In genomic region chr13:50629497-50629896, GRCh38 we compare ENCODE assay signal across 1 cellular context.
TF ChIP-seq lines count a peak whose summit lies in the region.

No MANE protein-coding gene starts in this region.

TF ChIP-seq in HepG2, 621 proteins besides CTCF, POLR2A, EP300 and RAD21 (continued from another document and continues in another):
- TF ChIP-seq SNAPC4 (CRISPR knock-in tag; IDR thresholded peaks at IDR 0.05), result no peak
- TF ChIP-seq FOXK1 (CRISPR knock-in tag; IDR thresholded peaks at IDR 0.05; ENCODE audit: borderline replicate concordance, low read depth), result peak; percentile 59; the same call in 1 of the 2 replicates
- peak; percentile 57 for TF ChIP-seq RARA (CRISPR knock-in tag; IDR thresholded peaks at IDR 0.05)
- peak; percentile 25; the same call in 1 of the 2 replicates for TF ChIP-seq MED1 (CRISPR knock-in tag; IDR thresholded peaks at IDR 0.05)
- no peak for TF ChIP-seq NONO (IDR thresholded peaks at IDR 0.05)
- 0 out of 2 replicates have a peak, but pooled peaks have one; percentile 38 for TF ChIP-seq NONO (CRISPR knock-in tag; conservative IDR thresholded peaks at IDR 0.05)
- TF ChIP-seq PAXIP1 (CRISPR knock-in tag; conservative IDR thresholded peaks at IDR 0.05), result peak; percentile 57
- no peak for TF ChIP-seq MYNN (CRISPR knock-in tag; IDR thresholded peaks at IDR 0.05; ENCODE audit: low read depth)
- peak; percentile 68 for TF ChIP-seq ZMYM4 (CRISPR knock-in tag; IDR thresholded peaks at IDR 0.05)
- TF ChIP-seq ZNF207 (IDR thresholded peaks at IDR 0.05; ENCODE audit: borderline replicate concordance), result no peak
- no peak for TF ChIP-seq SATB2 (CRISPR knock-in tag; IDR thresholded peaks at IDR 0.05)
- no peak for TF ChIP-seq TIGD3 (CRISPR knock-in tag; IDR thresholded peaks at IDR 0.05; ENCODE audit: borderline replicate concordance)
- 0 out of 2 replicates have a peak, but pooled peaks have one; percentile 31 for TF ChIP-seq RXRB (CRISPR knock-in tag; IDR thresholded peaks at IDR 0.05; ENCODE audit: borderline replicate concordance)
- TF ChIP-seq ZNF841 (CRISPR knock-in tag; IDR thresholded peaks at IDR 0.05; ENCODE audit: borderline replicate concordance), result no peak
- peak; percentile 26; the same call in 1 of the 2 replicates for TF ChIP-seq CREM (IDR thresholded peaks at IDR 0.05)
- no peak for TF ChIP-seq CREM (CRISPR knock-in tag; IDR thresholded peaks at IDR 0.05)
- no peak for TF ChIP-seq KLF13 (CRISPR knock-in tag; IDR thresholded peaks at IDR 0.05)
- no peak for TF ChIP-seq SOX6 (IDR thresholded peaks at IDR 0.05)
- peak; percentile 64 for TF ChIP-seq SOX6 (CRISPR knock-in tag; IDR thresholded peaks at IDR 0.05)
- TF ChIP-seq TEF (CRISPR knock-in tag; IDR thresholded peaks at IDR 0.05), result no peak
- TF ChIP-seq TEAD3 (CRISPR knock-in tag; optimal IDR thresholded peaks at IDR 0.05; ENCODE audit: borderline replicate concordance), result no peak
- TF ChIP-seq TFAP4 (IDR thresholded peaks at IDR 0.05; ENCODE audit: borderline replicate concordance, low read depth), result peak; percentile 65
- TF ChIP-seq PATZ1 (CRISPR knock-in tag; IDR thresholded peaks at IDR 0.05), result no peak
- TF ChIP-seq FOXP1 (IDR thresholded peaks at IDR 0.05), result no peak
- peak; percentile 54; the same call in 1 of the 2 replicates for TF ChIP-seq FOXP1 (CRISPR knock-in tag; IDR thresholded peaks at IDR 0.05)
- no peak for TF ChIP-seq LCORL (IDR thresholded peaks at IDR 0.05)
- TF ChIP-seq LCORL (CRISPR knock-in tag; IDR thresholded peaks at IDR 0.05), result 0 out of 2 replicates have a peak, but pooled peaks have one; percentile 30
- no peak for TF ChIP-seq AGO2 (optimal IDR thresholded peaks at IDR 0.05; ENCODE audit: low read depth, low read length)
- TF ChIP-seq FOXP4 (CRISPR knock-in tag; IDR thresholded peaks at IDR 0.05), result peak; percentile 61; the same call in 1 of the 2 replicates
- TF ChIP-seq ARID5B (CRISPR knock-in tag; IDR thresholded peaks at IDR 0.05), result peak; percentile 46; the same call in 1 of the 2 replicates
- TF ChIP-seq ARNT (IDR thresholded peaks at IDR 0.05), result no peak
- peak; percentile 25; the same call in 1 of the 2 replicates for TF ChIP-seq SAP130 (CRISPR knock-in tag; IDR thresholded peaks at IDR 0.05; ENCODE audit: low read depth)
- no peak for TF ChIP-seq ZBTB26 (CRISPR knock-in tag; IDR thresholded peaks at IDR 0.05; ENCODE audit: borderline replicate concordance)
- TF ChIP-seq ZNF775 (CRISPR knock-in tag; IDR thresholded peaks at IDR 0.05; ENCODE audit: borderline replicate concordance), result no peak
- no peak for TF ChIP-seq DR1 (CRISPR knock-in tag; IDR thresholded peaks at IDR 0.05)
- no peak for TF ChIP-seq TBX2 (CRISPR knock-in tag; IDR thresholded peaks at IDR 0.05; ENCODE audit: borderline replicate concordance)
- TF ChIP-seq ZNF143 (CRISPR knock-in tag; IDR thresholded peaks at IDR 0.05), result no peak
- 0 out of 2 replicates have a peak, but pooled peaks have one; percentile 22 for TF ChIP-seq HDAC1 (CRISPR knock-in tag; IDR thresholded peaks at IDR 0.05)
- no peak for TF ChIP-seq NKX3-1 (CRISPR knock-in tag; IDR thresholded peaks at IDR 0.05)
- TF ChIP-seq NR2F6 (IDR thresholded peaks at IDR 0.05), result peak; percentile 60; the same call in 1 of the 2 replicates
- TF ChIP-seq NR2F6 (CRISPR knock-in tag; IDR thresholded peaks at IDR 0.05), result 0 out of 2 replicates have a peak, but pooled peaks have one; percentile 40
